In the genomic region with DNA sequence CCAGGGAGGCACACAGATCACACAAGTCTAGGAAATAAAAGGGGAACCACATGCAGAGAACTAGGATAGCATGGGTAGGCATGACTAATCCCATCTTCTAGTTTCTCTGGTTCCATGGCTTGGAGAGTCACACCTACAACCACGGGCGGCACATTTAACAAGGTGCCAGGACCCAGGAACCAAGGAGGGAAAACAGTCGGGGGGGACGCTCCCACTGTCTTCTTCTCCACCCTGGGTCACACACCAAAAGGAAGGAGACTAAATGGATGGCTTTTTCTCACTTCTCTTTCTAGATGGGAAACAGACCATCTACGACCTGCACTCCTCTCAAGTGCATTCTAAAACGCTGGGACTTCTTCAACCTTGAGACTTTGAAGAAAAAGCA, we compare ENCODE assay signal across 1 cellular context.
TF ChIP-seq lines count a peak whose summit lies in the region.

No MANE protein-coding gene starts in this region.

TF ChIP-seq in HCT116, 20 proteins besides CTCF, POLR2A, EP300 and RAD21:
- TF ChIP-seq ZNF274 (IDR thresholded peaks at IDR 0.05; ENCODE audit: low read depth, low read length) (no peak), JUND (IDR thresholded peaks at IDR 0.05) (no peak), FOSL1 (IDR thresholded peaks at IDR 0.05; ENCODE audit: low read depth) (no peak), ZFX (IDR thresholded peaks at IDR 0.05) (no peak), EZH2 (IDR thresholded peaks at IDR 0.05) (no peak), SRF (IDR thresholded peaks at IDR 0.05; ENCODE audit: low read depth) (no peak)
